8 cellular contexts compared by ENCODE assay signal in the genomic region with DNA sequence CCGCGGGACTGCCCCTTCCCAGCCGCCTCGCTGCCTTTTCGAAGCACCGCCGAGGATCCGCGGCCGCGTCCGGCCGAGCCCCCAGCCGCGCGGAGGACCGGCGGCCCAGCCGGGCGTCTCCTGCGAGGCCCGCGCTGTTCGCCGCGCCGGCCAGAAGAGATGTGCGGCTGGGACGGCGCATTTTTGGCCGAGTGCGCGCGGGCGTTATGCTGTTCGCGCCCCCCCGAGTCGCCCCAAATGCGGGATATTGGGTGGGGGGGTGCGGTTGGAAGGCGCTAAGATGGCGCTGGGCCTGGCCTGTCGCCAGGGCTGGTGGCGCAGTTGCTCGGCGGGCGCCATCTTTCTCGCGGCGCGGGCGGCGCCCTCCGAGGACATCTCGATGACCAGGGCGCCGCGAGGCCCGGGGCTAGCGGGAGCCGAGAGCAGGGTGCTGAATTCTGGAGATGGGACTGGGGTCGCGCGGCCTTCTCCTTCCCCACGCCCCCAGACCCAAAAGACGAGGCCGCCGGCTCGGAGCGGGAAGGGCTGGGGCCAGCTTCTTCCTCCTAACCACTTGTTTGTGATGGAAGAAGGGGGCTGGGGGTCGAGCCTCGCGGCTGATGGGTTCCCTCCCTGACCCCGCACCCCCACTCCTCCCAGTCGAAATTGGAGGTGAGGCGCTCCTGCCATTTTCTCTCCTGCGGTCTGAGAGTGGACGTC. TPM values are rescaled to one million over a fixed set of nuclear protein-coding genes. Genes with fewer than 3 reads are reported as not detected.
DNase-seq lines count a peak whose midpoint lies in the region; ATAC-seq and TF ChIP-seq lines count a peak whose summit lies in the region.

No MANE protein-coding gene starts in this region.

- peak overlapping the region in 1 of 3 experiments; percentile 98 for H3K4me3 Mint-ChIP-seq in nephron

- no peaks in the 10 kb centered on the region for H3K27me3 ChIP-seq in Panc1 (ENCODE audit: control insufficient read depth, insufficient read depth, low read length)

- TF ChIP-seq CTCF in Panc1 (IDR thresholded peaks at IDR 0.05) (no peak), fibroblast of the aortic adventitia (IDR thresholded peaks at IDR 0.05; ENCODE audit: insufficient read depth, low read length) (no peak), nephron (IDR thresholded peaks at IDR 0.05; ENCODE audit: unreplicated experiment in 3 of 3) (no peak)

- no peaks in the 10 kb centered on the region for H3K9me3 ChIP-seq in Panc1 (ENCODE audit: control insufficient read depth, insufficient read depth, low read depth, low read length)

- no peaks in the 10 kb centered on the region for H3K27me3 Mint-ChIP-seq in nephron (ENCODE audit: low read depth)

- H3K36me3 Mint-ChIP-seq in nephron (ENCODE audit: low read depth): peaks cover 1% of the 10 kb centered on the region

- H3K4me1 ChIP-seq in Panc1 (ENCODE audit: control insufficient read depth, insufficient read depth, low read length): peaks cover 23% of the 10 kb centered on the region

- POLR2A ChIA-PET in Panc1 (lab: Charles Lee): interaction anchor here (1.0 to 2.2 kb wide), 3 partner anchors 35 to 37 kb away, joined by 3 to 37 read pairs (median 6); a partner anchor contains a TSS

- BruUV-seq in Panc1 (replicated peaks; lab: Mats Ljungman, UMichigan): no TSS peak

- ATAC-seq in Panc1: peak; percentile 74
- ATAC-seq in stimulated activated naive CD8-positive, alpha-beta T cell treated with anti-CD3 and anti-CD28 coated beads, Interleukin-15, Interleukin-2, amounts not matched to agents 100 U/mL and 50 U/mL, for 24 hours: peak; percentile 56

- DNase-seq in NCI-H82 (lab: John Stamatoyannopoulos, UW) (peak; percentile 72), NCI-H82 treated with DMSO at 0.1 percent for 48 hours (lab: John Stamatoyannopoulos, UW; ENCODE audit: unreplicated experiment) (no peak), HS-27A (ENCODE audit: low read depth) (peak; percentile 60), Panc1 (ENCODE audit: low read depth, low spot score) (no peak), fibroblast of the aortic adventitia (ENCODE audit: low read depth) (peak; percentile 73)
- DNase-seq in activated T-helper 1 cell treated with anti-CD3 and anti-CD28 coated beads, Interleukin-2, amount 50 U/mL, for 16 hours (ENCODE audit: low read depth in 1 of 2, low spot score in 1 of 2): peak; percentile 59 to 66
- DNase-seq in stimulated activated naive CD8-positive, alpha-beta T cell treated with anti-CD3 and anti-CD28 coated beads, Interleukin-15, Interleukin-2, amounts not matched to agents 100 U/mL and 50 U/mL, for 24 hours: peak; percentile 79

- H3K9me3 Mint-ChIP-seq in nephron: no peaks in the 10 kb centered on the region

- H3K27ac Mint-ChIP-seq in nephron: peak overlapping the region; percentile 100

- peaks cover 17% of the 10 kb centered on the region for H3K4me1 Mint-ChIP-seq in nephron

- H3K4me3 ChIP-seq in Panc1 (ENCODE audit: low read depth in 2 of 2, low read length in 2 of 2) (peak overlapping the region; percentile 59 to 65), fibroblast of the aortic adventitia (ENCODE audit: low read depth, low read length) (peak overlapping the region; percentile 81)

- intact Hi-C loops in Panc1 (cut with micrococcal nuclease; ENCODE audit: unreplicated experiment): no loop called here

- in situ Hi-C loops in Panc1 (cut with HindIII; ENCODE audit: low pct_unique_long_range_greater_than_20kb, low sequenced_read_pairs): loop anchor here (5.0 kb wide), 1 partner anchor 36 kb away; a partner anchor contains a TSS

- no peaks in the 10 kb centered on the region; the same call in 1 of the 2 replicates for H3K36me3 ChIP-seq in Panc1 (ENCODE audit: control insufficient read depth, insufficient read depth, low read length)

- peak overlapping the region; percentile 97 for H3K27ac ChIP-seq in Panc1 (ENCODE audit: low read length)

- CTCF ChIA-PET in Panc1 (lab: Charles Lee): interaction anchor here (0.6 kb wide), 1 partner anchor 37 kb away, joined by 9 read pairs; a partner anchor contains a TSS

RNA-seq across cellular contexts. Expression of a gene that starts 1.5 kb away (rescaled TPM):
- total RNA-seq in Panc1 (2021; ENCODE audit: unreplicated experiment) (12.9 TPM), fibroblast of the aortic adventitia (ENCODE audit: low replicate concordance) (7.7 and 15.8 TPM in 2 replicates)
- polyA plus RNA-seq in Panc1 (2012; ENCODE audit: insufficient read length): 6.6 TPM

RNA-seq across cellular contexts. Expression of a gene that starts 37.4 kb away (rescaled TPM):
- 25.7 TPM for total RNA-seq in Panc1 (2021; ENCODE audit: unreplicated experiment)
- 20.6 TPM for polyA plus RNA-seq in Panc1 (2012; ENCODE audit: insufficient read length)
- 19.3 and 31.1 TPM in 2 replicates for total RNA-seq in fibroblast of the aortic adventitia (ENCODE audit: low replicate concordance)

Comparison
In these comparisons a context has a peak if more than half of its experiments do, and no peak if none do; other contexts are left out.
1. DNase-seq: peak in NCI-H82 (single experiment), HS-27A (single experiment), activated T-helper 1 cell treated with anti-CD3 and anti-CD28 coated beads, Interleukin-2, amount 50 U/mL, for 16 hours (2 of 2), fibroblast of the aortic adventitia (single experiment) and stimulated activated naive CD8-positive, alpha-beta T cell treated with anti-CD3 and anti-CD28 coated beads, Interleukin-15, Interleukin-2, amounts not matched to agents 100 U/mL and 50 U/mL, for 24 hours (single experiment); none in NCI-H82 treated with DMSO at 0.1 percent for 48 hours (single experiment) and Panc1 (single experiment).